33 cellular contexts compared by ENCODE assay signal in the genomic region with DNA sequence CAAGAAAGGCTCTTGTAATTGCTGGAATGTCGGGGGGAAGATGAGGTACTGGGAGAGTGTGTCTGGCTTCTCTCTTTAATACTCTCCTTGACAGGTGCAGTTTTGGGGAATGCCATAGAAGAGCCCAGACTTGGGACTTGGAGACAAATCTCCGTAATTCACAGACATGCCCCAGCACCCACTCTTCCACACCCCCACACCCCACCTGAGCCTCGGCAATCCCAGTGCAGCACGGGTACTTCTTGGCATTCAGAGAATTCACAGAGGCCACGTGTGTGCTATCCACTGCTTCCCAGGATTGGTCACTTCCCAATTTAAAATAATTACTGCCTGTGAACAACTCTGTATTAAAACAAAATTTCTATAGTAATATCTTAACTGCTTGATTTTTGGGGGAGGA. TPM values are rescaled to one million over a fixed set of nuclear protein-coding genes. Genes with fewer than 3 reads are reported as not detected.
"Had no signal": no experiment of that assay in that cellular context is flagged by ENCODE, and none has a peak within 500 bp of the region (broad histone marks: within the 10 kb centered on the region; RNA-seq: fewer than 3 reads in every experiment).

No MANE protein-coding gene starts in this region.

- H3K36me3 ChIP-seq: brain microvascular endothelial cell, MG63, SJCRH30, WERI-Rb-1 had no signal

- H3K27me3 ChIP-seq: brain microvascular endothelial cell, MG63, SJCRH30 had no signal

- H3K9me3 ChIP-seq: MG63, SJCRH30 had no signal

- H3K4me1 ChIP-seq: SJCRH30 had no signal

- H3K4me3 Mint-ChIP-seq: activated CD4-positive, alpha-beta T cell treated with anti-CD3 and anti-CD28 coated beads, Interleukin-2, amount 10 ng/mL, durations not matched to agents 24 days and 14 days; activated CD8-positive, alpha-beta T cell treated with anti-CD3 and anti-CD28 coated beads for 36 hours; activated naive CD8-positive, alpha-beta T cell treated with anti-CD3 and anti-CD28 coated beads for 36 hours; activated T-cell treated with anti-CD3 and anti-CD28 coated beads, Interleukin-2, amount 50 U/mL, for 72 hours; activated T-helper 17 cell treated with anti-CD3 and anti-CD28 coated beads, Interleukin-2, amount 50 U/mL, for 72 hours; central memory CD8-positive, alpha-beta T cell had no signal

- H3K27me3 Mint-ChIP-seq: activated CD8-positive, alpha-beta T cell treated with anti-CD3 and anti-CD28 coated beads for 36 hours; activated naive CD8-positive, alpha-beta T cell treated with anti-CD3 and anti-CD28 coated beads for 36 hours; central memory CD8-positive, alpha-beta T cell had no signal

- H3K9me3 Mint-ChIP-seq: activated CD4-positive, alpha-beta T cell treated with anti-CD3 and anti-CD28 coated beads, Interleukin-2, amount 10 ng/mL, durations not matched to agents 24 days and 14 days; activated CD8-positive, alpha-beta T cell treated with anti-CD3 and anti-CD28 coated beads for 36 hours; activated naive CD8-positive, alpha-beta T cell treated with anti-CD3 and anti-CD28 coated beads for 36 hours; activated T-cell treated with anti-CD3 and anti-CD28 coated beads, Interleukin-2, amount 50 U/mL, for 72 hours; activated T-helper 17 cell treated with anti-CD3 and anti-CD28 coated beads, Interleukin-2, amount 50 U/mL, for 72 hours; central memory CD8-positive, alpha-beta T cell had no signal

- DNase-seq: activated CD4-positive, alpha-beta T cell treated with anti-CD3 and anti-CD28 coated beads, Interleukin-2, amount 10 ng/mL, durations not matched to agents 24 days and 14 days; activated CD4-positive, alpha-beta T cell treated with anti-CD3 and anti-CD28 coated beads, Interleukin-2, amount 50 U/mL, for 4 hours; activated CD8-positive, alpha-beta T cell treated with anti-CD3 and anti-CD28 coated beads for 36 hours; activated effector memory CD4-positive, alpha-beta T cell treated with anti-CD3 and anti-CD28 coated beads, Interleukin-2, amount 50 U/mL, for 16 hours; activated naive CD4-positive, alpha-beta T cell; activated naive CD4-positive, alpha-beta T cell treated with anti-CD3 and anti-CD28 coated beads, Interleukin-2, amount 50 U/mL, for 16 hours; activated naive CD8-positive, alpha-beta T cell treated with anti-CD3 and anti-CD28 coated beads for 36 hours; activated T-cell treated with anti-CD3 and anti-CD28 coated beads, Interleukin-2, amount 50 U/mL, for 1 hour; activated T-cell treated with anti-CD3 and anti-CD28 coated beads, Interleukin-2, amount 50 U/mL, for 72 hours; amniotic stem cell; aorta; brain microvascular endothelial cell; Kasumi-1; KG1; MG63; NCI-H1048; NCI-H1105 treated with DMSO at 0.1 percent for 48 hours; NCI-H1436; NCI-H1694; NCI-H1930; NCI-H2081 treated with DMSO at 0.1 percent for 48 hours; NCI-H345; NCI-H524 treated with DMSO at 0.1 percent for 48 hours; SHP77; SJCRH30; T1000; WERI-Rb-1 had no signal

- H3K27ac ChIP-seq: brain microvascular endothelial cell, SJCRH30, SK-N-MC, WERI-Rb-1 had no signal

- H3K36me3 Mint-ChIP-seq: activated naive CD8-positive, alpha-beta T cell treated with anti-CD3 and anti-CD28 coated beads for 36 hours had no signal

- H3K27ac Mint-ChIP-seq: activated CD4-positive, alpha-beta T cell treated with anti-CD3 and anti-CD28 coated beads, Interleukin-2, amount 10 ng/mL, durations not matched to agents 24 days and 14 days; activated CD8-positive, alpha-beta T cell treated with anti-CD3 and anti-CD28 coated beads for 36 hours; activated naive CD8-positive, alpha-beta T cell treated with anti-CD3 and anti-CD28 coated beads for 36 hours; activated T-cell treated with anti-CD3 and anti-CD28 coated beads, Interleukin-2, amount 50 U/mL, for 72 hours; activated T-helper 17 cell treated with anti-CD3 and anti-CD28 coated beads, Interleukin-2, amount 50 U/mL, for 72 hours had no signal

- H3K4me3 ChIP-seq: MG63, SJCRH30, SK-N-MC had no signal

- H3K4me1 Mint-ChIP-seq: activated CD4-positive, alpha-beta T cell treated with anti-CD3 and anti-CD28 coated beads, Interleukin-2, amount 10 ng/mL, durations not matched to agents 24 days and 14 days; activated naive CD8-positive, alpha-beta T cell treated with anti-CD3 and anti-CD28 coated beads for 36 hours; activated T-helper 17 cell treated with anti-CD3 and anti-CD28 coated beads, Interleukin-2, amount 50 U/mL, for 72 hours; central memory CD8-positive, alpha-beta T cell had no signal

- ATAC-seq: activated CD8-positive, alpha-beta T cell treated with anti-CD3 and anti-CD28 coated beads for 36 hours; activated T-cell treated with anti-CD3 and anti-CD28 coated beads, Interleukin-2, amount 50 U/mL, for 72 hours; activated T-helper 17 cell treated with anti-CD3 and anti-CD28 coated beads, Interleukin-2, amount 50 U/mL, for 72 hours had no signal

RNA-seq across cellular contexts. Expression of a gene that starts 43.9 kb away (rescaled TPM):
- total RNA-seq: aorta; NCI-H460; OCI-LY7; SJCRH30; T-helper 2 cell treated with Interferon-gamma antibody and Interleukin-4, amounts not matched to agents 100 ng/mL and 5 ng/mL, for 36 hours had no signal
- polyA plus RNA-seq: aorta had no signal
